8 cellular contexts compared by ENCODE assay signal in the genomic region with DNA sequence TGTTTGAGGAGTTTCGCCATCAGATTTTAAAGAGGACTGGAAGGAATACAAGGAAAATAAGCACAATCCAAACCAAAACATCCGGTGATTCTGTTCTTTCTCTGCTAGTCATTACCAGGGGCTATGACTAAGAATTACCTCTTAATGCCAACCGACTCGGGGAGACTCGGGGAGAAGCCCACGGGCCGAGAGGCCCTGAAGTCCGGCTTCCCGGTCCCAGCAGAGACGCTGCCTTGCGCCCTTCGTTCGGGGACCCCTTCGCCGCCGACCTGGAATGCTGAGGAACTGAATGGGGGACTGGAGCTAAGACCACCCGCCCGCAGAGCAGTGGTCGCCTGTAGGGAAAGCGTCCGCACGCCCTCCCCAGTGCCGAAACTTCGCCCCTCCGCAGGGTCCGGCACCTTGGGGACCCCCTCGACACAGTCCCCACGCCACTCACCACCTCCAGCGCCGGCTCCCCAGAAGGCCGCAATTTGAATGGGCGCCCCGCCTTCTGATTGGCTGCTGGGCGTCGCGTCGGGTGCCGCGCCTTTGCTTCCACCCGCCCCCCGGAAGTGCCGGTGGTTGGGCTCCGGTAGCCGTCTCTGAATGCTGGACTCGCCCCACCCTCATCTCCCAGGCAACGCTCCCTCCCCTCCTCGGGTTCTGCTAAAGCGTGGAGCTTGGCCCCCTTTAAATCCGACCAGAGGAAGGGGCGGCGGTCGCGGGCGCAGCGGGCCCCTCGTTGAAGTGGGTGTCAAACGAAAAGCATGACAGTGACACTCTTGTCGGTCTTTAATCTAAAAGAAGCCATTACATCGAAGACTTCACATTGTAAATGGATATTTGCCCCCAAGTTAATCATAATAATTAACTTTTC. TPM values are rescaled to one million over a fixed set of nuclear protein-coding genes. Genes with fewer than 3 reads are reported as not detected.
DNase-seq lines count a peak whose midpoint lies in the region; ATAC-seq and TF ChIP-seq lines count a peak whose summit lies in the region.

TSS of gene KIF14 (minus strand) at position 479 of the 859 bp plus-strand sequence. CDS start 2,028 bp downstream, outside the sequence.

- H3K36me3 Mint-ChIP-seq in GM23338 (ENCODE audit: low read depth), result peaks cover 27% of the 10 kb centered on the region
- H3K36me3 Mint-ChIP-seq in activated T-cell treated with anti-CD3 and anti-CD28 coated beads, Interleukin-2, amount 50 U/mL, for 72 hours (ENCODE audit: insufficient read depth in 2 of 2), result peaks cover 0 to 12% of the 10 kb centered on the region in 2 donors
- H3K36me3 Mint-ChIP-seq in natural killer cell treated with Interleukin-12 subunit alpha and Interleukin-12 subunit beta and Interleukin-15 and Interleukin-18, amount 100 ng/mL, for 72 hours, result no peaks in the 10 kb centered on the region

- H3K4me2 ChIP-seq in GM23338, result peak within 1 kb of the TSS; percentile 81

- H3K27ac ChIP-seq in GM23338 (ENCODE audit: low read depth), result no peak within 1 kb of the TSS

- peak within 1 kb of the TSS; percentile 85 for H3K27ac Mint-ChIP-seq in GM23338
- H3K27ac Mint-ChIP-seq in activated T-cell treated with anti-CD3 and anti-CD28 coated beads, Interleukin-2, amount 50 U/mL, for 72 hours, result peak within 1 kb of the TSS; percentile 89
- H3K27ac Mint-ChIP-seq in natural killer cell treated with Interleukin-12 subunit alpha and Interleukin-12 subunit beta and Interleukin-15 and Interleukin-18, amount 100 ng/mL, for 72 hours, result peak within 1 kb of the TSS; percentile 81 to 93

- peak; percentile 98 for ATAC-seq in GM23338
- ATAC-seq in activated T-cell treated with anti-CD3 and anti-CD28 coated beads, Interleukin-2, amount 50 U/mL, for 72 hours (replicated peaks in 1 of 2), result peak; percentile 89 to 92
- peak; percentile 98 to 99 for ATAC-seq in natural killer cell treated with Interleukin-12 subunit alpha and Interleukin-12 subunit beta and Interleukin-15 and Interleukin-18, amount 100 ng/mL, for 72 hours
- peak; percentile 96 for ATAC-seq in stimulated activated naive CD8-positive, alpha-beta T cell treated with anti-CD3 and anti-CD28 coated beads, Interleukin-15, Interleukin-2, amounts not matched to agents 100 U/mL and 50 U/mL, for 24 hours

- H3K79me2 ChIP-seq in GM23338 (replicated peaks; ENCODE audit: insufficient read depth), result peaks cover 21% of the 10 kb centered on the region

- H3F3A ChIP-seq in GM23338 (replicated peaks; ENCODE audit: low read depth), result no peaks in the 10 kb centered on the region

- DNase-seq in Daoy (ENCODE audit: low read depth), result peak; percentile 98
- DNase-seq in GM23338 (ENCODE audit: low spot score), result peak; percentile 99
- DNase-seq in Kasumi-1 (lab: John Stamatoyannopoulos, UW), result peak; percentile 92 to 94
- DNase-seq in RKO (ENCODE audit: low spot score), result peak; percentile 96
- peak; percentile 94 to 96 for DNase-seq in activated T-cell treated with anti-CD3 and anti-CD28 coated beads, Interleukin-2, amount 50 U/mL, for 72 hours
- DNase-seq in fibroblast of mammary gland (ENCODE audit: low read depth), result peak; percentile 90
- DNase-seq in natural killer cell treated with Interleukin-12 subunit alpha and Interleukin-12 subunit beta and Interleukin-15 and Interleukin-18, amount 100 ng/mL, for 72 hours (ENCODE audit: low spot score), result peak; percentile 96
- peak; percentile 94 for DNase-seq in stimulated activated naive CD8-positive, alpha-beta T cell treated with anti-CD3 and anti-CD28 coated beads, Interleukin-15, Interleukin-2, amounts not matched to agents 100 U/mL and 50 U/mL, for 24 hours

- H3K4me3 ChIP-seq in GM23338, result peak within 1 kb of the TSS; percentile 68
- H3K4me3 ChIP-seq in fibroblast of mammary gland (ENCODE audit: control insufficient read depth, low read depth, low read length), result peak within 1 kb of the TSS; percentile 86

- peaks cover 13% of the 10 kb centered on the region for H3K4me1 Mint-ChIP-seq in GM23338
- H3K4me1 Mint-ChIP-seq in activated T-cell treated with anti-CD3 and anti-CD28 coated beads, Interleukin-2, amount 50 U/mL, for 72 hours (ENCODE audit: low read depth), result peaks cover 49% of the 10 kb centered on the region
- peaks cover 14 to 19% of the 10 kb centered on the region in 2 donors for H3K4me1 Mint-ChIP-seq in natural killer cell treated with Interleukin-12 subunit alpha and Interleukin-12 subunit beta and Interleukin-15 and Interleukin-18, amount 100 ng/mL, for 72 hours (ENCODE audit: low read depth in 2 of 2)

- H3K27me3 ChIP-seq in GM23338 (ENCODE audit: insufficient read depth), result no peaks in the 10 kb centered on the region

- no peaks in the 10 kb centered on the region for H3K9me3 Mint-ChIP-seq in GM23338
- H3K9me3 Mint-ChIP-seq in activated T-cell treated with anti-CD3 and anti-CD28 coated beads, Interleukin-2, amount 50 U/mL, for 72 hours, result no peaks in the 10 kb centered on the region
- H3K9me3 Mint-ChIP-seq in natural killer cell treated with Interleukin-12 subunit alpha and Interleukin-12 subunit beta and Interleukin-15 and Interleukin-18, amount 100 ng/mL, for 72 hours, result no peaks in the 10 kb centered on the region

- peak within 1 kb of the TSS; percentile 84 for H3K4me3 Mint-ChIP-seq in GM23338
- H3K4me3 Mint-ChIP-seq in activated T-cell treated with anti-CD3 and anti-CD28 coated beads, Interleukin-2, amount 50 U/mL, for 72 hours, result peak within 1 kb of the TSS; percentile 96 to 97
- H3K4me3 Mint-ChIP-seq in natural killer cell treated with Interleukin-12 subunit alpha and Interleukin-12 subunit beta and Interleukin-15 and Interleukin-18, amount 100 ng/mL, for 72 hours, result peak within 1 kb of the TSS; percentile 93

- H2AFZ ChIP-seq in GM23338, result peak within 1 kb of the TSS; percentile 96; the same call in 1 of the 2 replicates

- TF ChIP-seq CTCF in GM23338 (conservative IDR thresholded peaks at IDR 0.05; ENCODE audit: low read depth in 2 of 2) (no peak), fibroblast of mammary gland (conservative IDR thresholded peaks at IDR 0.05; ENCODE audit: control insufficient read depth, insufficient read depth, low read depth, low read length) (no peak)

- peaks cover 25% of the 10 kb centered on the region for H3K36me3 ChIP-seq in GM23338 (ENCODE audit: insufficient read depth)

- H3K4me1 ChIP-seq in GM23338 (ENCODE audit: insufficient read depth), result peaks cover 5% of the 10 kb centered on the region; the same call in 1 of the 2 replicates

- no peaks in the 10 kb centered on the region for H3K9me2 ChIP-seq in GM23338 (ENCODE audit: insufficient read depth)

- H3K27me3 Mint-ChIP-seq in GM23338 (ENCODE audit: insufficient read depth, low read depth, poor library complexity), result peaks cover 2% of the 10 kb centered on the region
- H3K27me3 Mint-ChIP-seq in activated T-cell treated with anti-CD3 and anti-CD28 coated beads, Interleukin-2, amount 50 U/mL, for 72 hours (ENCODE audit: low read depth), result no peaks in the 10 kb centered on the region
- H3K27me3 Mint-ChIP-seq in natural killer cell treated with Interleukin-12 subunit alpha and Interleukin-12 subunit beta and Interleukin-15 and Interleukin-18, amount 100 ng/mL, for 72 hours, result no peaks in the 10 kb centered on the region

- no peaks in the 10 kb centered on the region; the same call in 1 of the 2 replicates for H4K20me1 ChIP-seq in GM23338 (replicated peaks; ENCODE audit: insufficient read depth)

TF ChIP-seq in GM23338, 12 proteins besides CTCF, POLR2A, EP300 and RAD21 (continues in another document):
- no peak for TF ChIP-seq NANOG (IDR thresholded peaks at IDR 0.05; ENCODE audit: borderline replicate concordance)
- TF ChIP-seq REST (IDR thresholded peaks at IDR 0.05; ENCODE audit: unreplicated experiment), result no peak
- TF ChIP-seq STAT1 (IDR thresholded peaks at IDR 0.05; ENCODE audit: unreplicated experiment), result no peak

RNA-seq across cellular contexts. Expression of gene KIF14, which starts in this region (rescaled TPM):
- total RNA-seq in Daoy (2014; rRNA removed; shearing (Covaris generic)), result 22.1 and 26.2 TPM in 2 replicates
- total RNA-seq in GM23338 (2014; rRNA removed; shearing (Covaris generic)), result 22.2 and 23.2 TPM in 2 replicates
- 10.8 and 13.3 TPM in 2 replicates for polyA plus RNA-seq in GM23338 (2016; fragmentation: Nextera tagmentation; extraction: Ambion mirVana)
- total RNA-seq in activated T-cell treated with anti-CD3 and anti-CD28 coated beads, Interleukin-2, amount 50 U/mL, for 72 hours, result 10 to 100 TPM; 15.8 to 20.1 TPM
- total RNA-seq in natural killer cell treated with Interleukin-12 subunit alpha and Interleukin-12 subunit beta and Interleukin-15 and Interleukin-18, amount 100 ng/mL, for 72 hours, result 10 to 100 TPM in 1 of 2 donors, 1 to 10 TPM in 1; 8.7 to 18.5 TPM
